In genomic region chr7:127884066-127884559, GRCh38 we compare ENCODE assay signal across 17 cellular contexts.
DNase-seq lines count a peak whose midpoint lies in the region; ATAC-seq and TF ChIP-seq lines count a peak whose summit lies in the region.
"Had no signal": no experiment of that assay in that cellular context is flagged by ENCODE, and none has a peak within 500 bp of the region (broad histone marks: within the 10 kb centered on the region; RNA-seq: fewer than 3 reads in every experiment).

No MANE protein-coding gene starts in this region.

- no peak overlapping the region for H2AFZ ChIP-seq in hepatocyte

- intact Hi-C loops in spleen (cut with DNase I; ENCODE audit: low total_unique reads), result no loop called here

- no peak for TF ChIP-seq POLR2A in spleen (IDR thresholded peaks at IDR 0.05)

- no peaks in the 10 kb centered on the region for H3K36me3 ChIP-seq in hepatocyte (replicated peaks; ENCODE audit: insufficient read depth, low read depth)
- peaks cover 0 to 19% (median 14%) of the 10 kb centered on the region in 6 donors for H3K36me3 ChIP-seq in spleen
- H3K36me3 ChIP-seq: breast epithelium, neutrophil had no signal

- H3K4me3 ChIP-seq in cardiac fibroblast (replicated peaks in 1 of 2; ENCODE audit: low read depth in 2 of 2, low read length in 2 of 2) (no peak overlapping the region), hepatocyte (no peak overlapping the region), spleen (no peak overlapping the region)
- H3K4me3 ChIP-seq: breast epithelium, Peyer's patch had no signal

- DNase-seq in NCI-H1694 treated with DMSO at 0.1 percent for 48 hours (lab: John Stamatoyannopoulos, UW) (peak; percentile 14), cardiac fibroblast (ENCODE audit: low read depth in 2 of 2) (no peak), hepatocyte (ENCODE audit: low spot score) (no peak), spleen (no peak)
- no peak for DNase-seq in NK-92 treated with Interleukin-12 subunit alpha and Interleukin-12 subunit beta, amount 100 ng/mL, for 24 hours (lab: John Stamatoyannopoulos, UW)
- DNase-seq: activated CD8-positive, alpha-beta T cell treated with anti-CD3 and anti-CD28 coated beads for 36 hours; activated naive CD8-positive, alpha-beta T cell treated with anti-CD3 and anti-CD28 coated beads for 36 hours; AML-193; islet precursor cell; NCI-H526 treated with DMSO at 0.1 percent for 48 hours; Peyer's patch; stimulated activated CD4-positive, alpha-beta T cell treated with anti-CD3 and anti-CD28 coated beads, Interleukin-4, amount 100 ng/mL, for 1 hour had no signal

- H3K4me1 ChIP-seq in hepatocyte (ENCODE audit: insufficient read depth) (peaks cover 13% of the 10 kb centered on the region), spleen (peaks cover 0 to 30% (median 11%) of the 10 kb centered on the region in 6 donors)
- H3K4me1 ChIP-seq: breast epithelium, Peyer's patch had no signal

- H4K20me1 ChIP-seq in hepatocyte (ENCODE audit: insufficient read depth, poor library complexity, severe bottlenecking), result peaks cover 3% of the 10 kb centered on the region

- H3K27me3 ChIP-seq in hepatocyte (no peaks in the 10 kb centered on the region), spleen (replicated peaks in 1 of 7) (no peaks in the 10 kb centered on the region)
- H3K27me3 ChIP-seq: breast epithelium, neutrophil, Peyer's patch had no signal

- H3K4me2 ChIP-seq in hepatocyte, result no peak overlapping the region

- H3K9me2 ChIP-seq in hepatocyte (replicated peaks; ENCODE audit: insufficient read depth), result no peaks in the 10 kb centered on the region

- 96% methylated on average over 3 of the region's 3 CpGs for WGBS in hepatocyte (ENCODE audit: low lambda C conversion rate, missing lambda C conversion rate)
- WGBS in spleen, 5 donors, result 83 to 99% (median 95%) methylated on average over 3 of the region's 3 CpGs

- peak; percentile 2 for TF ChIP-seq CTCF in cardiac fibroblast (IDR thresholded peaks at IDR 0.05; ENCODE audit: low read depth, low read length)
- no peak for TF ChIP-seq CTCF in hepatocyte (IDR thresholded peaks at IDR 0.05; ENCODE audit: poor library complexity)
- TF ChIP-seq CTCF in spleen (IDR thresholded peaks at IDR 0.05 in 8 of 11, conservative IDR thresholded peaks at IDR 0.05 in 3 of 11), result peak in 4 of 11 experiments; percentile 16 to 46 (median 34)

- H3K27ac ChIP-seq in hepatocyte, result peak overlapping the region; percentile 19
- peak overlapping the region in 5 of 8 donors; percentile 34 to 72 (median 54) for H3K27ac ChIP-seq in spleen
- H3K27ac ChIP-seq: breast epithelium, HL-60, neutrophil, Peyer's patch had no signal

- H3K79me2 ChIP-seq in hepatocyte, result peaks cover 50% of the 10 kb centered on the region

- H3K9me3 ChIP-seq in hepatocyte (ENCODE audit: low read depth), result no peaks in the 10 kb centered on the region
- H3K9me3 ChIP-seq in spleen, result no peaks in the 10 kb centered on the region
- H3K9me3 ChIP-seq: breast epithelium, neutrophil, Peyer's patch had no signal

- ATAC-seq in HG03175 (IDR thresholded peaks at IDR 0.05; ENCODE audit: unreplicated experiment) (no peak), HG02678 (IDR thresholded peaks at IDR 0.05; ENCODE audit: unreplicated experiment) (no peak)
- ATAC-seq: activated CD8-positive, alpha-beta T cell treated with anti-CD3 and anti-CD28 coated beads for 36 hours had no signal
